16 cellular contexts compared by ENCODE assay signal in genomic region chr1:4495809-4496208, GRCh38.
DNase-seq lines count a peak whose midpoint lies in the region; ATAC-seq and TF ChIP-seq lines count a peak whose summit lies in the region.
"Had no signal": no experiment of that assay in that cellular context is flagged by ENCODE, and none has a peak within 500 bp of the region (broad histone marks: within the 10 kb centered on the region; RNA-seq: fewer than 3 reads in every experiment).

No MANE protein-coding gene starts in this region.

- H3K36me3 Mint-ChIP-seq in chondrocyte (ENCODE audit: low read depth): peaks cover 2% of the 10 kb centered on the region
- no peaks in the 10 kb centered on the region for H3K36me3 Mint-ChIP-seq in activated naive CD8-positive, alpha-beta T cell treated with anti-CD3 and anti-CD28 coated beads for 36 hours
- H3K36me3 Mint-ChIP-seq: CD8-positive, alpha-beta T cell had no signal

- no peak overlapping the region for H3K4me3 Mint-ChIP-seq in chondrocyte (ENCODE audit: unreplicated experiment)
- H3K4me3 Mint-ChIP-seq in activated naive CD8-positive, alpha-beta T cell treated with anti-CD3 and anti-CD28 coated beads for 36 hours: no peak overlapping the region
- H3K4me3 Mint-ChIP-seq: CD8-positive, alpha-beta T cell had no signal

- peak; percentile 21 for DNase-seq in activated effector memory CD4-positive, alpha-beta T cell treated with anti-CD3 and anti-CD28 coated beads, Interleukin-2, amount 50 U/mL, for 16 hours
- no peak for DNase-seq in activated effector memory CD4-positive, alpha-beta T cell treated with Interleukin-2 at 50 U/mL for 16 hours
- DNase-seq in chondrocyte (ENCODE audit: low spot score) (peak; percentile 33), spleen (peak; percentile 23), sciatic nerve (ENCODE audit: low spot score) (no peak), SHP77 (lab: John Stamatoyannopoulos, UW) (no peak)
- DNase-seq in activated naive CD8-positive, alpha-beta T cell treated with anti-CD3 and anti-CD28 coated beads for 36 hours: no peak
- DNase-seq: AML-193; Calu3; CD8-positive, alpha-beta T cell; DMS79 treated with DMSO at 0.1 percent for 48 hours; GM23248 had no signal

- H3K27ac Mint-ChIP-seq in chondrocyte (ENCODE audit: unreplicated experiment): no peak overlapping the region
- no peak overlapping the region for H3K27ac Mint-ChIP-seq in activated naive CD8-positive, alpha-beta T cell treated with anti-CD3 and anti-CD28 coated beads for 36 hours
- H3K27ac Mint-ChIP-seq: CD8-positive, alpha-beta T cell had no signal

- no peak overlapping the region for H3K27ac ChIP-seq in spleen
- H3K27ac ChIP-seq: 22Rv1, A549, GM23248, HL-60 had no signal

- peaks cover 0 to 33% (median 0%) of the 10 kb centered on the region in 7 donors for H3K27me3 ChIP-seq in spleen (replicated peaks in 1 of 7)

- intact Hi-C loops in spleen (cut with DNase I; ENCODE audit: low total_unique reads): no loop called here
- intact Hi-C loops in sciatic nerve (cut with DNase I): no loop called here

- WGBS in spleen, 5 donors: 53 to 72% (median 64%) methylated on average over 12 of the region's 12 CpGs

- no peaks in the 10 kb centered on the region for H3K36me3 ChIP-seq in spleen
- H3K36me3 ChIP-seq: HAP-1 had no signal

- H3K9me3 Mint-ChIP-seq in chondrocyte (ENCODE audit: low read depth): peaks cover 19% of the 10 kb centered on the region
- peaks cover 2% of the 10 kb centered on the region for H3K9me3 Mint-ChIP-seq in activated naive CD8-positive, alpha-beta T cell treated with anti-CD3 and anti-CD28 coated beads for 36 hours
- H3K9me3 Mint-ChIP-seq: CD8-positive, alpha-beta T cell had no signal

- TF ChIP-seq CTCF in chondrocyte (IDR thresholded peaks at IDR 0.05) (no peak), spleen (IDR thresholded peaks at IDR 0.05 in 8 of 11, conservative IDR thresholded peaks at IDR 0.05 in 3 of 11) (no peak)

- no peak for ATAC-seq in sciatic nerve
- ATAC-seq: A549; CD8-positive, alpha-beta T cell had no signal

- H3K4me3 ChIP-seq in spleen: no peak overlapping the region
- H3K4me3 ChIP-seq: A549, GM23248, HAP-1 had no signal

- no peaks in the 10 kb centered on the region for H3K4me1 ChIP-seq in spleen
- H3K4me1 ChIP-seq: A549, HAP-1 had no signal

- H3K27me3 Mint-ChIP-seq in chondrocyte (ENCODE audit: low read depth): no peaks in the 10 kb centered on the region
- peaks cover 16% of the 10 kb centered on the region for H3K27me3 Mint-ChIP-seq in activated naive CD8-positive, alpha-beta T cell treated with anti-CD3 and anti-CD28 coated beads for 36 hours

- no peaks in the 10 kb centered on the region for H3K4me1 Mint-ChIP-seq in chondrocyte (ENCODE audit: low read depth)
- H3K4me1 Mint-ChIP-seq in activated naive CD8-positive, alpha-beta T cell treated with anti-CD3 and anti-CD28 coated beads for 36 hours: no peaks in the 10 kb centered on the region

- H3K9me3 ChIP-seq in spleen: no peaks in the 10 kb centered on the region
- H3K9me3 ChIP-seq: A549, HAP-1 had no signal

- TF ChIP-seq POLR2A in spleen (IDR thresholded peaks at IDR 0.05): no peak

Comparison
In these comparisons a context has a peak if more than half of its experiments do, and no peak if none do; other contexts are left out.
1. DNase-seq: peak in activated effector memory CD4-positive, alpha-beta T cell treated with anti-CD3 and anti-CD28 coated beads, Interleukin-2, amount 50 U/mL, for 16 hours (single experiment), chondrocyte (single experiment) and spleen (single experiment); none in activated effector memory CD4-positive, alpha-beta T cell treated with Interleukin-2 at 50 U/mL for 16 hours (single experiment), activated naive CD8-positive, alpha-beta T cell treated with anti-CD3 and anti-CD28 coated beads for 36 hours (single experiment), sciatic nerve (single experiment) and SHP77 (0 of 2).